ENCODE assay signal across 20 cellular contexts in genomic region chr2:54388093-54388492, GRCh38.
DNase-seq lines count a peak whose midpoint lies in the region; ATAC-seq and TF ChIP-seq lines count a peak whose summit lies in the region.
"Had no signal": no experiment of that assay in that cellular context is flagged by ENCODE, and none has a peak within 500 bp of the region (broad histone marks: within the 10 kb centered on the region; RNA-seq: fewer than 3 reads in every experiment).

No MANE protein-coding gene starts in this region.

- CTCF ChIA-PET in SK-N-SH (lab: Yijun Ruan, JAX): interaction anchor here (0.6 kb wide), 1 partner anchor 470 kb away, joined by 3 read pairs; no protein-coding TSS in a partner anchor

- no peak overlapping the region for H3K23ac ChIP-seq in mesendoderm (ENCODE audit: low read length)

- TF ChIP-seq EP300 in SK-N-SH (IDR thresholded peaks at IDR 0.05; ENCODE audit: borderline replicate concordance in 1 of 2, low read depth in 1 of 2, low read length in 1 of 2): no peak

- no peak overlapping the region for H2BK15ac ChIP-seq in mesendoderm (replicated peaks; ENCODE audit: low read depth)

- WGBS in SK-N-SH (ENCODE audit: low lambda C conversion rate): 93% methylated on average over 3 of the region's 3 CpGs
- WGBS in mesendoderm (ENCODE audit: extremely low coverage, insufficient coverage, low lambda C conversion rate): no CpG with 5 or more reads among the region's 3 CpGs

- no peak for DNase-seq in SK-N-SH
- DNase-seq in caudate nucleus (lab: John Stamatoyannopoulos, UW): no peak
- DNase-seq in mesendoderm: peak; percentile 21
- no peak for DNase-seq in DMS53 (lab: John Stamatoyannopoulos, UW)
- DNase-seq: activated CD4-positive, alpha-beta T cell treated with anti-CD3 and anti-CD28 coated beads, Interleukin-2, amount 10 ng/mL, durations not matched to agents 7 days and 5 days; amniotic stem cell; COR-L47; effector memory CD8-positive, alpha-beta T cell; islet precursor cell; Kasumi-1; midbrain; NCI-H1092; NCI-H2081 treated with DMSO at 0.1 percent for 48 hours; NCI-H510A; stimulated activated naive CD4-positive, alpha-beta T cell had no signal

- H3K56ac ChIP-seq in mesendoderm (ENCODE audit: low read length): no peak overlapping the region

- no peaks in the 10 kb centered on the region for H3F3A ChIP-seq in SK-N-SH (replicated peaks; ENCODE audit: insufficient read depth)

- no peak for TF ChIP-seq RAD21 in SK-N-SH (IDR thresholded peaks at IDR 0.05; ENCODE audit: low read length)

- H3K9me2 ChIP-seq in SK-N-SH: no peaks in the 10 kb centered on the region

- no peak overlapping the region for H2BK5ac ChIP-seq in mesendoderm (ENCODE audit: low read length)

- no peak overlapping the region for H4K8ac ChIP-seq in mesendoderm (ENCODE audit: low read depth, low read length)

- POLR2A ChIA-PET in SK-N-SH (lab: Yijun Ruan, JAX): no interaction called here

- H3K27ac ChIP-seq in SK-N-SH (ENCODE audit: low read depth in 2 of 2, low read length in 1 of 2): no peak overlapping the region
- H3K27ac ChIP-seq in caudate nucleus (ENCODE audit: low read depth, low read length): peak overlapping the region; percentile 1
- H3K27ac ChIP-seq in mesendoderm (ENCODE audit: low read depth, low read length): no peak overlapping the region
- peak overlapping the region; percentile 80 for H3K27ac ChIP-seq in subcutaneous abdominal adipose tissue (ENCODE audit: low read depth, low read length)
- H3K27ac ChIP-seq: 22Rv1 had no signal

- H2AFZ ChIP-seq in SK-N-SH (ENCODE audit: low read depth): no peak overlapping the region

- H3K79me1 ChIP-seq in mesendoderm (ENCODE audit: low read length): no peaks in the 10 kb centered on the region

- no peak overlapping the region for H3K4ac ChIP-seq in mesendoderm (ENCODE audit: low read depth, low read length)

- no peak overlapping the region for H3K4me2 ChIP-seq in SK-N-SH
- no peak overlapping the region for H3K4me2 ChIP-seq in mesendoderm (ENCODE audit: low read length)

- H3K9me3 ChIP-seq in SK-N-SH: no peaks in the 10 kb centered on the region
- H3K9me3 ChIP-seq in subcutaneous abdominal adipose tissue (ENCODE audit: control insufficient read depth in 5 of 5, low read length in 5 of 5): no peaks in the 10 kb centered on the region

- H3K9ac ChIP-seq in SK-N-SH: no peak overlapping the region
- no peak overlapping the region for H3K9ac ChIP-seq in mesendoderm (ENCODE audit: low read length)
- no peak overlapping the region for H3K9ac ChIP-seq in subcutaneous abdominal adipose tissue (ENCODE audit: low read length in 5 of 5)

- no peaks in the 10 kb centered on the region for H3K27me3 ChIP-seq in SK-N-SH (ENCODE audit: insufficient read depth)
- no peaks in the 10 kb centered on the region for H3K27me3 ChIP-seq in mesendoderm (ENCODE audit: insufficient read depth, low read length, poor library complexity)
- no peaks in the 10 kb centered on the region for H3K27me3 ChIP-seq in subcutaneous abdominal adipose tissue (ENCODE audit: control insufficient read depth in 5 of 5, insufficient read depth in 4 of 5, low read length in 5 of 5)

- H3K18ac ChIP-seq in mesendoderm (ENCODE audit: low read length): no peak overlapping the region

- no peaks in the 10 kb centered on the region; a peak in 1 of 4 replicates for H3K4me1 ChIP-seq in SK-N-SH (ENCODE audit: control insufficient read depth in 1 of 2, insufficient read depth in 2 of 2, low read depth in 1 of 2, low read length in 1 of 2)
- H3K4me1 ChIP-seq in mesendoderm (ENCODE audit: control insufficient read depth, low read depth, low read length): no peaks in the 10 kb centered on the region
- H3K4me1 ChIP-seq in subcutaneous abdominal adipose tissue (ENCODE audit: control insufficient read depth in 5 of 5, insufficient read depth in 5 of 5, low read length in 5 of 5): peaks cover 11 to 52% (median 35%) of the 10 kb centered on the region in 5 donors

- ATAC-seq in SK-N-SH treated with all-trans-retinoic acid at 6 μM for 48 hours (no peak), HG03095 (IDR thresholded peaks at IDR 0.05; ENCODE audit: unreplicated experiment) (no peak)
- ATAC-seq in activated CD4-positive, CD25-positive, alpha-beta regulatory T cell treated with anti-CD3 and anti-CD28 coated beads, Interleukin-2, amount 50 U/mL, for 24 hours: no peak
- ATAC-seq: effector memory CD8-positive, alpha-beta T cell had no signal

- no peaks in the 10 kb centered on the region for H4K20me1 ChIP-seq in SK-N-SH (ENCODE audit: insufficient read depth)

- H3K79me2 ChIP-seq in SK-N-SH (ENCODE audit: insufficient read depth): no peaks in the 10 kb centered on the region
- H3K79me2 ChIP-seq in mesendoderm (ENCODE audit: control insufficient read depth, insufficient read depth, low read length): no peaks in the 10 kb centered on the region

- no peak overlapping the region for H2AK5ac ChIP-seq in mesendoderm (ENCODE audit: low read length)

- H3K36me3 ChIP-seq in SK-N-SH (replicated peaks in 1 of 2; ENCODE audit: control insufficient read depth in 1 of 2, insufficient read depth in 2 of 2, low read length in 1 of 2) (no peaks in the 10 kb centered on the region), mesendoderm (ENCODE audit: control insufficient read depth, insufficient read depth, low read length) (no peaks in the 10 kb centered on the region), subcutaneous abdominal adipose tissue (ENCODE audit: control insufficient read depth in 5 of 5, insufficient read depth in 5 of 5, low read length in 5 of 5) (no peaks in the 10 kb centered on the region)

- H2BK120ac ChIP-seq in mesendoderm (ENCODE audit: low read depth, low read length): no peak overlapping the region

- no peak overlapping the region for H4K5ac ChIP-seq in mesendoderm (ENCODE audit: low read length)

- no peak for TF ChIP-seq CTCF in SK-N-SH (IDR thresholded peaks at IDR 0.05)

- H3K4me3 ChIP-seq in SK-N-SH (ENCODE audit: low read depth in 2 of 2, low read length in 1 of 2) (no peak overlapping the region), mesendoderm (ENCODE audit: low read length) (no peak overlapping the region), subcutaneous abdominal adipose tissue (ENCODE audit: low read depth in 1 of 5, low read length in 5 of 5) (no peak overlapping the region)

TF ChIP-seq in SK-N-SH, 30 proteins besides CTCF, POLR2A, EP300 and RAD21 (continues in another document):
- TF ChIP-seq MXI1 (IDR thresholded peaks at IDR 0.05; ENCODE audit: low read depth, low read length) (no peak), RFX5 (IDR thresholded peaks at IDR 0.05; ENCODE audit: low read length) (no peak), TEAD4 (IDR thresholded peaks at IDR 0.05; ENCODE audit: borderline replicate concordance, insufficient read depth) (no peak), REST (IDR thresholded peaks at IDR 0.05; ENCODE audit: low read depth, low read length) (no peak)

TF ChIP-seq in SK-N-SH treated with all-trans-retinoic acid at 6 μM for 48 hours, 23 proteins besides CTCF, POLR2A, EP300 and RAD21 (continues in another document):
- TF ChIP-seq PATZ1 (CRISPR knock-in tag; IDR thresholded peaks at IDR 0.05; ENCODE audit: borderline replicate concordance) (no peak), GLIS3 (CRISPR knock-in tag; IDR thresholded peaks at IDR 0.05) (no peak), PPARA (CRISPR knock-in tag; IDR thresholded peaks at IDR 0.05; ENCODE audit: borderline replicate concordance) (no peak), POU6F1 (CRISPR knock-in tag; IDR thresholded peaks at IDR 0.05; ENCODE audit: borderline replicate concordance, low read depth) (no peak), SNAI2 (CRISPR knock-in tag; IDR thresholded peaks at IDR 0.05) (no peak), CSDC2 (CRISPR knock-in tag; IDR thresholded peaks at IDR 0.05) (no peak), CSRNP3 (CRISPR knock-in tag; IDR thresholded peaks at IDR 0.05) (no peak)

Comparison
In these comparisons a context has a peak if more than half of its experiments do, and no peak if none do; other contexts are left out.
1. H3K27ac ChIP-seq: peak in caudate nucleus (single experiment) and subcutaneous abdominal adipose tissue (single experiment); none in SK-N-SH (0 of 2) and mesendoderm (single experiment).